In the genomic region with DNA sequence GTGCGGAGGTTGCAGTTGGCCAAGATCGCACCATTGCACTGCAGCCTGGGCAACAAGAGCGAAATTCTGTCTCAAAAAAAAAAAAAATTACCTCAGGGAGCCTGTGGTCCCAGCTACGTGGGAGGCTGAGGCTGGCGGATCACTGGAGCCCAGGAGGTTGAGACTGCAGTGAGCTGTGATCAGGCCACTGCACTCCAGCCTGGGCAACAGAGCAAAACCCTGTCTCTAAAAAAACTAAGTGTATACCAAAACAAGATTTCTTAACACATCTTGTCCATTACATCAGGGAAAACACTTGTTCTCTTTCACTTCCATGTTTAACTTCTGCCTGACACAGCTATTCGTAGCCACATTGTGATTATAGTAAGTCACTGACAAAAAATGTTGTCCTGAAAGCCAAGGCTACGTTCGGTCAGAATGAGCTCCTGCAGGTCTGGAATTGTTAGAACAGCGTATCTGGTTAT, we compare ENCODE assay signal across 8 cellular contexts. TPM values are rescaled to one million over a fixed set of nuclear protein-coding genes. Genes with fewer than 3 reads are reported as not detected.
A peak's percentile ranks its signal among the peaks of the same experiment; 100 is the strongest.
DNase-seq lines count a peak whose midpoint lies in the region; ATAC-seq and TF ChIP-seq lines count a peak whose summit lies in the region.

No MANE protein-coding gene starts in this region.

- H3K9me3 ChIP-seq in CD8-positive, alpha-beta T cell (ENCODE audit: low read length): no peaks in the 10 kb centered on the region

- H3K4me1 Mint-ChIP-seq in CD8-positive, alpha-beta T cell (ENCODE audit: low read depth): peaks cover 42% of the 10 kb centered on the region
- H3K4me1 Mint-ChIP-seq in central memory CD8-positive, alpha-beta T cell: peaks cover 20% of the 10 kb centered on the region
- H3K4me1 Mint-ChIP-seq in nephron progenitor cell: peaks cover 46% of the 10 kb centered on the region

- H3K27ac Mint-ChIP-seq in CD8-positive, alpha-beta T cell: peak overlapping the region; percentile 76
- H3K27ac Mint-ChIP-seq in central memory CD8-positive, alpha-beta T cell (ENCODE audit: low read depth): no peak overlapping the region
- no peak overlapping the region for H3K27ac Mint-ChIP-seq in nephron progenitor cell

- H3K9me3 Mint-ChIP-seq in CD8-positive, alpha-beta T cell: no peaks in the 10 kb centered on the region
- no peaks in the 10 kb centered on the region for H3K9me3 Mint-ChIP-seq in central memory CD8-positive, alpha-beta T cell
- H3K9me3 Mint-ChIP-seq in nephron progenitor cell: no peaks in the 10 kb centered on the region

- peak overlapping the region; percentile 27 for H3K4me3 Mint-ChIP-seq in CD8-positive, alpha-beta T cell
- H3K4me3 Mint-ChIP-seq in central memory CD8-positive, alpha-beta T cell: peak overlapping the region; percentile 83
- peak overlapping the region; percentile 83 for H3K4me3 Mint-ChIP-seq in nephron progenitor cell

- POLR2A ChIA-PET in CD8-positive, alpha-beta T cell (lab: Charles Lee): interaction anchor here (1.0 to 3.9 kb wide), 2 partner anchors 28 to 137 kb away, joined by 3 to 40 read pairs; no protein-coding TSS in a partner anchor
- POLR2A ChIA-PET in HEK293T (lab: Yijun Ruan, JAX): interaction anchor here (0.6 to 1.5 kb wide), 5 partner anchors 12 to 69 kb away, joined by 3 to 4 read pairs (median 3); no protein-coding TSS in a partner anchor

- DNase-seq in CD8-positive, alpha-beta T cell: no peak
- DNase-seq in LNCaP clone FGC (ENCODE audit: low read depth) (no peak), nephron progenitor cell (no peak), HEK293T (ENCODE audit: extremely low spot score) (no peak), T1000 (lab: John Stamatoyannopoulos, UW) (no peak)
- DNase-seq in central memory CD8-positive, alpha-beta T cell (ENCODE audit: low spot score in 2 of 2): no peak

- no peak for ATAC-seq in CD8-positive, alpha-beta T cell
- ATAC-seq in central memory CD8-positive, alpha-beta T cell (replicated peaks; ENCODE audit: extremely low read depth, poor library complexity, severe bottlenecking): no peak
- ATAC-seq in GM21526 (IDR thresholded peaks at IDR 0.05; ENCODE audit: low FRiP score, unreplicated experiment) (no peak), GM21786 (IDR thresholded peaks at IDR 0.05; ENCODE audit: unreplicated experiment) (no peak)

- H3K27me3 ChIP-seq in CD8-positive, alpha-beta T cell (ENCODE audit: insufficient read depth, low read length): no peaks in the 10 kb centered on the region

- intact Hi-C loops in CD8-positive, alpha-beta T cell (cut with DNase I, micrococcal nuclease): loop anchor here (2.0 to 5.0 kb wide), 5 partner anchors 32 to 490 kb away; a partner anchor contains a TSS

- no peak for TF ChIP-seq CTCF in CD8-positive, alpha-beta T cell (IDR thresholded peaks at IDR 0.05)
- no peak for TF ChIP-seq CTCF in LNCaP clone FGC (IDR thresholded peaks at IDR 0.05; ENCODE audit: control insufficient read depth, extremely low read depth, insufficient read depth)
- TF ChIP-seq CTCF in nephron progenitor cell (IDR thresholded peaks at IDR 0.05): no peak

- CTCF ChIA-PET in CD8-positive, alpha-beta T cell (lab: Charles Lee): interaction anchor here (1.0 to 3.3 kb wide), 3 partner anchors 22 to 142 kb away, joined by 3 to 24 read pairs (median 4); no protein-coding TSS in a partner anchor
- CTCF ChIA-PET in HEK293T (lab: Yijun Ruan, JAX): interaction anchor here (0.9 to 1.4 kb wide), 2 partner anchors 14 to 67 kb away, joined by 3 to 5 read pairs; no protein-coding TSS in a partner anchor

- peaks cover 39% of the 10 kb centered on the region for H3K4me1 ChIP-seq in CD8-positive, alpha-beta T cell (ENCODE audit: insufficient read depth, low read length)

- peaks cover 24% of the 10 kb centered on the region for H3K36me3 Mint-ChIP-seq in CD8-positive, alpha-beta T cell
- peaks cover 10% of the 10 kb centered on the region for H3K36me3 Mint-ChIP-seq in central memory CD8-positive, alpha-beta T cell (ENCODE audit: insufficient read depth)
- peaks cover 12% of the 10 kb centered on the region for H3K36me3 Mint-ChIP-seq in nephron progenitor cell (ENCODE audit: low read depth)

- H3K4me3 ChIP-seq in CD8-positive, alpha-beta T cell (ENCODE audit: low read depth, low read length): no peak overlapping the region
- H3K4me3 ChIP-seq in LNCaP clone FGC (ENCODE audit: low read depth, low read length): peak overlapping the region; percentile 88; the same call in 1 of the 2 replicates

- no peaks in the 10 kb centered on the region for H3K27me3 Mint-ChIP-seq in CD8-positive, alpha-beta T cell (ENCODE audit: low read depth)
- H3K27me3 Mint-ChIP-seq in central memory CD8-positive, alpha-beta T cell: no peaks in the 10 kb centered on the region
- peaks cover 6% of the 10 kb centered on the region for H3K27me3 Mint-ChIP-seq in nephron progenitor cell (ENCODE audit: low read depth, poor library complexity)

- no peak overlapping the region for H3K27ac ChIP-seq in CD8-positive, alpha-beta T cell (ENCODE audit: low read depth, low read length)

- H3K36me3 ChIP-seq in CD8-positive, alpha-beta T cell (ENCODE audit: insufficient read depth, low read length): no peaks in the 10 kb centered on the region

TF ChIP-seq in HEK293T, 16 proteins besides CTCF, POLR2A, EP300 and RAD21:
- TF ChIP-seq TARDBP (IDR thresholded peaks at IDR 0.05): no peak
- no peak for TF ChIP-seq FOXA1 (IDR thresholded peaks at IDR 0.05)
- TF ChIP-seq SP1 (IDR thresholded peaks at IDR 0.05): no peak
- TF ChIP-seq LEF1 (IDR thresholded peaks at IDR 0.05; ENCODE audit: borderline replicate concordance): no peak
- TF ChIP-seq ARNT (IDR thresholded peaks at IDR 0.05): no peak
- no peak for TF ChIP-seq CTBP1 (IDR thresholded peaks at IDR 0.05; ENCODE audit: borderline replicate concordance)
- TF ChIP-seq BHLHE40 (IDR thresholded peaks at IDR 0.05; ENCODE audit: borderline replicate concordance): no peak
- no peak for TF ChIP-seq FOXM1 (IDR thresholded peaks at IDR 0.05; ENCODE audit: borderline replicate concordance)
- TF ChIP-seq ELF4 (IDR thresholded peaks at IDR 0.05): no peak
- TF ChIP-seq, protein P1, sequence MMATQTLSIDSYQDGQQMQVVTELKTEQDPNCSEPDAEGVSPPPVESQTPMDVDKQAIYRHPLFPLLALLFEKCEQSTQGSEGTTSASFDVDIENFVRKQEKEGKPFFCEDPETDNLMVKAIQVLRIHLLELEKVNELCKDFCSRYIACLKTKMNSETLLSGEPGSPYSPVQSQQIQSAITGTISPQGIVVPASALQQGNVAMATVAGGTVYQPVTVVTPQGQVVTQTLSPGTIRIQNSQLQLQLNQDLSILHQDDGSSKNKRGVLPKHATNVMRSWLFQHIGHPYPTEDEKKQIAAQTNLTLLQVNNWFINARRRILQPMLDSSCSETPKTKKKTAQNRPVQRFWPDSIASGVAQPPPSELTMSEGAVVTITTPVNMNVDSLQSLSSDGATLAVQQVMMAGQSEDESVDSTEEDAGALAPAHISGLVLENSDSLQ (IDR thresholded peaks at IDR 0.05): no peak
- no peak for TF ChIP-seq NFRKB (IDR thresholded peaks at IDR 0.05)
- TF ChIP-seq SUZ12 (IDR thresholded peaks at IDR 0.05): no peak
- TF ChIP-seq ZNF384 (IDR thresholded peaks at IDR 0.05): no peak

RNA-seq across cellular contexts. Expression of a gene that starts 1.4 kb away (rescaled TPM):
- total RNA-seq in CD8-positive, alpha-beta T cell: 10 to 100 TPM; 24.8 to 25.2 TPM

RNA-seq across cellular contexts. Expression of a gene that starts 2.0 kb away (rescaled TPM):
- total RNA-seq in CD8-positive, alpha-beta T cell: 100 to 1,000 TPM; 131 to 139 TPM

RNA-seq across cellular contexts. Expression of a gene that starts 9.0 kb away (rescaled TPM):
- 10 to 100 TPM in 1 of 2 experiments, 1 to 10 TPM in 1; 9.6 to 12.2 TPM for total RNA-seq in CD8-positive, alpha-beta T cell

RNA-seq across cellular contexts. Expression of a gene that starts 50.2 kb away (rescaled TPM):
- total RNA-seq in CD8-positive, alpha-beta T cell: 10 to 100 TPM; 30.2 to 31.0 TPM

RNA-seq across cellular contexts. Expression of a gene that starts 60.0 kb away (rescaled TPM):
- under 1 TPM; 0.72 to 0.79 TPM for total RNA-seq in CD8-positive, alpha-beta T cell

Comparison
In these comparisons a context has a peak if more than half of its experiments do, and no peak if none do; other contexts are left out.
1. H3K4me3 Mint-ChIP-seq: peak in every context shown above with its lines; median percentile 83 in central memory CD8-positive, alpha-beta T cell; 83 in nephron progenitor cell; 27 in CD8-positive, alpha-beta T cell.